23 cellular contexts compared by ENCODE assay signal in the genomic region with DNA sequence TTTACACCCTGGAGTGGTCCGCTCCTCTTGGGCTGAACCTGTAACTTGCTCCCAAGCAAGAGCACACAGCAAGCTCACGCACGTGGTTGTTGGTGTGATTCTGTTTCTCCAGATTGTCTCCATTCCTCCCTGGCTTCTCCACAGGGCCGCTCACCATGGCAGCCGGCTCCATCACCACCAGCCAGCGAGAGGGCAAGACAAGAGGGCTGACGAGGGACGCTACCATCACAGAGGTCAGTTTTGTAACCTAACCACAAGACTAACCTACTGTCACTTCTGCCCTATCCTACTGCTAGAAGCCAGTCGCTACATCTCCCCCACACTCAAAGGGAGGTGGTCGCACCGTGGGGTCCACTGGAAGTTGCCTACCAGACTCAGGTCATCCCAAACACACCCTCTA. TPM values are rescaled to one million over a fixed set of nuclear protein-coding genes. Genes with fewer than 3 reads are reported as not detected.
A peak's percentile ranks its signal among the peaks of the same experiment; 100 is the strongest.
DNase-seq lines count a peak whose midpoint lies in the region; ATAC-seq, FAIRE-seq and TF ChIP-seq lines count a peak whose summit lies in the region.
"Had no signal": no experiment of that assay in that cellular context is flagged by ENCODE, and none has a peak within 500 bp of the region (broad histone marks: within the 10 kb centered on the region; RNA-seq: fewer than 3 reads in every experiment).

No MANE protein-coding gene starts in this region.

- peaks cover 4% of the 10 kb centered on the region for H3K9me3 Mint-ChIP-seq in activated CD4-positive, alpha-beta T cell treated with anti-CD3 and anti-CD28 coated beads, Interleukin-2, amount 10 ng/mL, durations not matched to agents 24 days and 14 days
- H3K9me3 Mint-ChIP-seq in activated naive CD8-positive, alpha-beta T cell treated with anti-CD3 and anti-CD28 coated beads, Interleukin-2, amount 10 ng/mL, durations not matched to agents 7 days and 5 days: peaks cover 2% of the 10 kb centered on the region
- no peaks in the 10 kb centered on the region for H3K9me3 Mint-ChIP-seq in natural killer cell treated with Interleukin-12 subunit alpha and Interleukin-12 subunit beta and Interleukin-15 and Interleukin-18, amount 100 ng/mL, for 72 hours
- no peaks in the 10 kb centered on the region for H3K9me3 Mint-ChIP-seq in progenitor cell of endocrine pancreas (ENCODE audit: low read depth)

- H3K36me3 ChIP-seq in H7 (replicated peaks; ENCODE audit: control insufficient read depth, insufficient read depth, low read length): peaks cover 11% of the 10 kb centered on the region

- peaks cover 21% of the 10 kb centered on the region for H3K4me1 Mint-ChIP-seq in activated CD4-positive, alpha-beta T cell treated with anti-CD3 and anti-CD28 coated beads, Interleukin-2, amount 10 ng/mL, durations not matched to agents 24 days and 14 days
- peaks cover 29% of the 10 kb centered on the region for H3K4me1 Mint-ChIP-seq in activated naive CD8-positive, alpha-beta T cell treated with anti-CD3 and anti-CD28 coated beads, Interleukin-2, amount 10 ng/mL, durations not matched to agents 7 days and 5 days
- H3K4me1 Mint-ChIP-seq in natural killer cell treated with Interleukin-12 subunit alpha and Interleukin-12 subunit beta and Interleukin-15 and Interleukin-18, amount 100 ng/mL, for 72 hours (ENCODE audit: low read depth in 2 of 2): peaks cover 15 to 22% of the 10 kb centered on the region in 2 donors
- no peaks in the 10 kb centered on the region for H3K4me1 Mint-ChIP-seq in progenitor cell of endocrine pancreas (ENCODE audit: low read depth)

- intact Hi-C loops in activated CD4-positive, alpha-beta T cell treated with anti-CD3 and anti-CD28 coated beads, Interleukin-2, amount 10 ng/mL, durations not matched to agents 24 days and 14 days (cut with micrococcal nuclease): no loop called here

- no peak for DNase-seq in activated CD4-positive, alpha-beta T cell treated with anti-CD3 and anti-CD28 coated beads, Interleukin-2, amount 10 ng/mL, durations not matched to agents 24 days and 14 days
- DNase-seq in activated CD4-positive, alpha-beta T cell treated with anti-CD3 and anti-CD28 coated beads, Interleukin-2, amount 50 U/mL, for 4 hours: no peak
- DNase-seq in H7: peak; percentile 10
- no peak for DNase-seq in activated naive CD8-positive, alpha-beta T cell treated with anti-CD3 and anti-CD28 coated beads, Interleukin-2, amount 10 ng/mL, durations not matched to agents 7 days and 5 days
- no peak for DNase-seq in natural killer cell treated with Interleukin-12 subunit alpha and Interleukin-12 subunit beta and Interleukin-15 and Interleukin-18, amount 100 ng/mL, for 72 hours (ENCODE audit: low spot score)
- DNase-seq in D721Med (ENCODE audit: insufficient read length, low spot score): no peak
- no peak for DNase-seq in progenitor cell of endocrine pancreas (ENCODE audit: low spot score, unreplicated experiment)
- DNase-seq: foreskin fibroblast; NCI-H1694; NCI-H2171 treated with DMSO at 0.1 percent for 48 hours; NCI-H526 treated with DMSO at 0.1 percent for 48 hours; nucleus accumbens; stimulated activated CD4-positive, alpha-beta T cell treated with anti-CD3 and anti-CD28 coated beads, Interleukin-4, amount 100 ng/mL, for 1 hour; upper lobe of left lung had no signal

- peak overlapping the region; percentile 88 for H3K27ac Mint-ChIP-seq in activated CD4-positive, alpha-beta T cell treated with anti-CD3 and anti-CD28 coated beads, Interleukin-2, amount 10 ng/mL, durations not matched to agents 24 days and 14 days
- peak overlapping the region; percentile 95 for H3K27ac Mint-ChIP-seq in activated naive CD8-positive, alpha-beta T cell treated with anti-CD3 and anti-CD28 coated beads, Interleukin-2, amount 10 ng/mL, durations not matched to agents 7 days and 5 days
- peak overlapping the region; percentile 74 to 75 for H3K27ac Mint-ChIP-seq in natural killer cell treated with Interleukin-12 subunit alpha and Interleukin-12 subunit beta and Interleukin-15 and Interleukin-18, amount 100 ng/mL, for 72 hours
- H3K27ac Mint-ChIP-seq in progenitor cell of endocrine pancreas: no peak overlapping the region
- H3K27ac Mint-ChIP-seq: B cell had no signal

- POLR2A ChIA-PET in activated naive CD8-positive, alpha-beta T cell treated with anti-CD3 and anti-CD28 coated beads, Interleukin-2, amount 10 ng/mL, durations not matched to agents 7 days and 5 days (lab: Charles Lee): interaction anchor here (1.3 kb wide), 2 partner anchors 38 to 161 kb away, joined by 8 to 9 read pairs; no protein-coding TSS in a partner anchor

- no peaks in the 10 kb centered on the region for H3K27me3 ChIP-seq in H7 (ENCODE audit: control insufficient read depth, insufficient read depth, low read length)
- H3K27me3 ChIP-seq: cardiac muscle cell, upper lobe of left lung had no signal

- no peaks in the 10 kb centered on the region for H3K27me3 Mint-ChIP-seq in activated CD4-positive, alpha-beta T cell treated with anti-CD3 and anti-CD28 coated beads, Interleukin-2, amount 10 ng/mL, durations not matched to agents 24 days and 14 days
- H3K27me3 Mint-ChIP-seq in activated naive CD8-positive, alpha-beta T cell treated with anti-CD3 and anti-CD28 coated beads, Interleukin-2, amount 10 ng/mL, durations not matched to agents 7 days and 5 days: no peaks in the 10 kb centered on the region
- H3K27me3 Mint-ChIP-seq in natural killer cell treated with Interleukin-12 subunit alpha and Interleukin-12 subunit beta and Interleukin-15 and Interleukin-18, amount 100 ng/mL, for 72 hours: no peaks in the 10 kb centered on the region
- H3K27me3 Mint-ChIP-seq in progenitor cell of endocrine pancreas: no peaks in the 10 kb centered on the region
- H3K27me3 Mint-ChIP-seq: B cell had no signal

- H3K4me3 Mint-ChIP-seq in activated CD4-positive, alpha-beta T cell treated with anti-CD3 and anti-CD28 coated beads, Interleukin-2, amount 10 ng/mL, durations not matched to agents 24 days and 14 days: peak overlapping the region; percentile 85
- peak overlapping the region; percentile 87 for H3K4me3 Mint-ChIP-seq in activated naive CD8-positive, alpha-beta T cell treated with anti-CD3 and anti-CD28 coated beads, Interleukin-2, amount 10 ng/mL, durations not matched to agents 7 days and 5 days
- peak overlapping the region; percentile 78 for H3K4me3 Mint-ChIP-seq in natural killer cell treated with Interleukin-12 subunit alpha and Interleukin-12 subunit beta and Interleukin-15 and Interleukin-18, amount 100 ng/mL, for 72 hours
- H3K4me3 Mint-ChIP-seq in progenitor cell of endocrine pancreas (ENCODE audit: low read depth): no peak overlapping the region
- H3K4me3 Mint-ChIP-seq: B cell had no signal

- no peak for FAIRE-seq in D721Med (lab: Jason Lieb, UNC)
- FAIRE-seq: A204.1, G401.6 had no signal

- no peak for ATAC-seq in activated naive CD8-positive, alpha-beta T cell treated with anti-CD3 and anti-CD28 coated beads, Interleukin-2, amount 10 ng/mL, durations not matched to agents 7 days and 5 days (ENCODE audit: low read depth)
- no peak for ATAC-seq in natural killer cell treated with Interleukin-12 subunit alpha and Interleukin-12 subunit beta and Interleukin-15 and Interleukin-18, amount 100 ng/mL, for 72 hours
- ATAC-seq in GM19463 (IDR thresholded peaks at IDR 0.05; ENCODE audit: unreplicated experiment): no peak
- ATAC-seq: SK-N-SH treated with all-trans-retinoic acid at 6 μM for 48 hours had no signal

- no peak for TF ChIP-seq CTCF in D721Med (IDR thresholded peaks at IDR 0.05; ENCODE audit: insufficient read depth, missing control alignments)
- TF ChIP-seq CTCF in progenitor cell of endocrine pancreas (IDR thresholded peaks at IDR 0.05; ENCODE audit: unreplicated experiment): no peak

- no peak overlapping the region for H3K4me3 ChIP-seq in H7 (ENCODE audit: insufficient read depth, low read depth, low read length)
- H3K4me3 ChIP-seq: cardiac muscle cell, smooth muscle cell, upper lobe of left lung had no signal

- H3K36me3 Mint-ChIP-seq in activated CD4-positive, alpha-beta T cell treated with anti-CD3 and anti-CD28 coated beads, Interleukin-2, amount 10 ng/mL, durations not matched to agents 24 days and 14 days (ENCODE audit: low read depth): peaks cover 52% of the 10 kb centered on the region
- H3K36me3 Mint-ChIP-seq in activated naive CD8-positive, alpha-beta T cell treated with anti-CD3 and anti-CD28 coated beads, Interleukin-2, amount 10 ng/mL, durations not matched to agents 7 days and 5 days: peaks cover 55% of the 10 kb centered on the region
- no peaks in the 10 kb centered on the region for H3K36me3 Mint-ChIP-seq in natural killer cell treated with Interleukin-12 subunit alpha and Interleukin-12 subunit beta and Interleukin-15 and Interleukin-18, amount 100 ng/mL, for 72 hours
- H3K36me3 Mint-ChIP-seq in progenitor cell of endocrine pancreas (ENCODE audit: insufficient read depth): no peaks in the 10 kb centered on the region

RNA-seq across cellular contexts. Expression of gene GP6, which starts 4.6 kb away (rescaled TPM):
- 0.17 and 0.42 TPM in 2 replicates for total RNA-seq in activated CD4-positive, alpha-beta T cell treated with anti-CD3 and anti-CD28 coated beads, Interleukin-2, amount 10 ng/mL, durations not matched to agents 24 days and 14 days
- not detected in 2 replicates for total RNA-seq in H7 (2014; rRNA removed; shearing (Covaris generic))
- under 1 TPM in 1 of 2 experiments, not detected in 1; 0.25 TPM for total RNA-seq in activated naive CD8-positive, alpha-beta T cell treated with anti-CD3 and anti-CD28 coated beads, Interleukin-2, amount 10 ng/mL, durations not matched to agents 7 days and 5 days
- under 1 TPM in 1 of 2 donors, not detected in 1; 0.22 TPM for total RNA-seq in natural killer cell treated with Interleukin-12 subunit alpha and Interleukin-12 subunit beta and Interleukin-15 and Interleukin-18, amount 100 ng/mL, for 72 hours
- total RNA-seq in progenitor cell of endocrine pancreas: 0.18 and 0.34 TPM in 2 replicates
- total RNA-seq: dermis microvascular lymphatic vessel endothelial cell, epithelial cell of proximal tubule, smooth muscle cell had no signal

RNA-seq across cellular contexts. Expression of gene RDH13, which starts 20.3 kb away (rescaled TPM):
- total RNA-seq in activated CD4-positive, alpha-beta T cell treated with anti-CD3 and anti-CD28 coated beads, Interleukin-2, amount 10 ng/mL, durations not matched to agents 24 days and 14 days: 21.7 and 23.2 TPM in 2 replicates
- total RNA-seq in H7 (2014; rRNA removed; shearing (Covaris generic)): 21.2 and 24.4 TPM in 2 replicates
- total RNA-seq in activated naive CD8-positive, alpha-beta T cell treated with anti-CD3 and anti-CD28 coated beads, Interleukin-2, amount 10 ng/mL, durations not matched to agents 7 days and 5 days: 10 to 100 TPM; 25.9 to 28.6 TPM
- 10 to 100 TPM; 13.4 to 31.0 TPM for total RNA-seq in natural killer cell treated with Interleukin-12 subunit alpha and Interleukin-12 subunit beta and Interleukin-15 and Interleukin-18, amount 100 ng/mL, for 72 hours
- total RNA-seq in progenitor cell of endocrine pancreas: 11.8 and 12.0 TPM in 2 replicates

RNA-seq across cellular contexts. Expression of gene EPS8L1, which starts 33.0 kb away (rescaled TPM):
- total RNA-seq in activated CD4-positive, alpha-beta T cell treated with anti-CD3 and anti-CD28 coated beads, Interleukin-2, amount 10 ng/mL, durations not matched to agents 24 days and 14 days: 3.7 and 3.9 TPM in 2 replicates
- 20.0 and 22.9 TPM in 2 replicates for total RNA-seq in H7 (2014; rRNA removed; shearing (Covaris generic))
- total RNA-seq in activated naive CD8-positive, alpha-beta T cell treated with anti-CD3 and anti-CD28 coated beads, Interleukin-2, amount 10 ng/mL, durations not matched to agents 7 days and 5 days: 1 to 10 TPM; 5.1 to 7.6 TPM
- total RNA-seq in natural killer cell treated with Interleukin-12 subunit alpha and Interleukin-12 subunit beta and Interleukin-15 and Interleukin-18, amount 100 ng/mL, for 72 hours: 1 to 10 TPM; 1.3 to 8.7 TPM
- total RNA-seq in progenitor cell of endocrine pancreas: 14.4 and 21.5 TPM in 2 replicates
